In genomic region chr10:70680899-70681730, GRCh38 we compare ENCODE assay signal across 24 cellular contexts. TPM values are rescaled to one million over a fixed set of nuclear protein-coding genes. Genes with fewer than 3 reads are reported as not detected.
DNase-seq lines count a peak whose midpoint lies in the region; ATAC-seq and TF ChIP-seq lines count a peak whose summit lies in the region.
"Had no signal": no experiment of that assay in that cellular context is flagged by ENCODE, and none has a peak within 500 bp of the region (broad histone marks: within the 10 kb centered on the region; RNA-seq: fewer than 3 reads in every experiment).

No MANE protein-coding gene starts in this region.

- H2BK120ac ChIP-seq in trophoblast cell (ENCODE audit: insufficient read depth, low read length, poor library complexity) = no peak overlapping the region

- H2AK5ac ChIP-seq in trophoblast cell (ENCODE audit: low read length) = no peak overlapping the region

- H2BK12ac ChIP-seq in trophoblast cell (ENCODE audit: low read length) = no peak overlapping the region

- H3K4me3 ChIP-seq in HEK293 (ENCODE audit: low read depth, low read length) (no peak overlapping the region), epithelial cell of esophagus (ENCODE audit: low read length) (no peak overlapping the region), trophoblast cell (ENCODE audit: low read depth, low read length) (no peak overlapping the region)
- H3K4me3 ChIP-seq: BLaER1 treated with 17β-estradiol and CSF1 and Interleukin-3, amounts not matched to agents 10 nM and 100 nM; smooth muscle cell; tibial nerve had no signal

- peak; percentile 83 for DNase-seq in NCI-H69 (lab: John Stamatoyannopoulos, UW)
- DNase-seq in epithelial cell of esophagus (ENCODE audit: low read depth) = peak; percentile 17
- DNase-seq in trophoblast cell = peak; percentile 2 to 16
- no peak for DNase-seq in A172 (ENCODE audit: low spot score)
- DNase-seq: activated CD4-positive, alpha-beta T cell treated with anti-CD3 and anti-CD28 coated beads, Interleukin-2, amount 50 U/mL, for 1 hour; activated gamma-delta T cell treated with Interleukin-2 at 50 U/mL for 16 hours; activated naive CD8-positive, alpha-beta T cell treated with anti-CD3 and anti-CD28 coated beads, Interleukin-2, amount 50 U/mL, for 24 hours; activated T-cell treated with anti-CD3 and anti-CD28 coated beads, Interleukin-2, amount 50 U/mL, for 4 hours; COR-L47; GF-D8; naive thymus-derived CD4-positive, alpha-beta T cell; NCI-H1092; NCI-H187 treated with DMSO at 0.1 percent for 48 hours; NCI-H446 treated with DMSO at 0.1 percent for 48 hours; stimulated activated CD4-positive, alpha-beta T cell treated with anti-CD3 and anti-CD28 coated beads, Interleukin-2, amount 100 ng/mL, for 24 hours; T1000 had no signal

- no peak overlapping the region for H3K18ac ChIP-seq in trophoblast cell (ENCODE audit: low read length)

- no peak overlapping the region for H3K23ac ChIP-seq in trophoblast cell (ENCODE audit: low read length)

- H4K91ac ChIP-seq in trophoblast cell (ENCODE audit: low read depth, low read length) = no peak overlapping the region

- H3K4me1 ChIP-seq in HEK293 (ENCODE audit: control insufficient read depth, insufficient read depth, low read length) = no peaks in the 10 kb centered on the region
- no peaks in the 10 kb centered on the region for H3K4me1 ChIP-seq in trophoblast cell (ENCODE audit: control insufficient read depth in 1 of 2, insufficient read depth in 2 of 2, low read length in 2 of 2)

- ATAC-seq in GM18867 (IDR thresholded peaks at IDR 0.05; ENCODE audit: unreplicated experiment) (no peak), GM19023 (IDR thresholded peaks at IDR 0.05; ENCODE audit: unreplicated experiment) (no peak)
- ATAC-seq: activated naive CD8-positive, alpha-beta T cell treated with anti-CD3 and anti-CD28 coated beads, Interleukin-2, amount 50 U/mL, for 24 hours; activated T-cell treated with anti-CD3 and anti-CD28 coated beads, Interleukin-2, amount 50 U/mL, for 4 hours; left lobe of liver; naive thymus-derived CD4-positive, alpha-beta T cell; Right ventricle myocardium inferior had no signal

- no peak overlapping the region for H3K27ac ChIP-seq in HEK293 (ENCODE audit: extremely low read depth, low read depth, low read length)
- H3K27ac ChIP-seq in trophoblast cell (ENCODE audit: low read depth, low read length) = no peak overlapping the region
- H3K27ac ChIP-seq: BLaER1 treated with 17β-estradiol and CSF1 and Interleukin-3, amounts not matched to agents 10 nM and 100 nM; tibial nerve had no signal

- no peak overlapping the region for H3K4me2 ChIP-seq in trophoblast cell (ENCODE audit: low read length)
- H3K4me2 ChIP-seq: smooth muscle cell had no signal

- H3K9me3 ChIP-seq in HEK293 (ENCODE audit: control insufficient read depth, insufficient read depth, low read depth, low read length) (no peaks in the 10 kb centered on the region), trophoblast cell (ENCODE audit: insufficient read depth, low read depth, low read length) (no peaks in the 10 kb centered on the region)
- H3K9me3 ChIP-seq: BLaER1 treated with 17β-estradiol and CSF1 and Interleukin-3, amounts not matched to agents 10 nM and 100 nM; tibial nerve had no signal

- H3K79me2 ChIP-seq in trophoblast cell (ENCODE audit: control insufficient read depth, insufficient read depth, low read length, poor library complexity) = no peaks in the 10 kb centered on the region

- no peak for TF ChIP-seq CTCF in HEK293 (tag by site-specific recombination; IDR thresholded peaks at IDR 0.05)
- TF ChIP-seq CTCF in epithelial cell of esophagus (IDR thresholded peaks at IDR 0.05; ENCODE audit: insufficient read depth, low read depth, low read length, missing control alignments) = no peak

- H3K36me3 ChIP-seq in HEK293 (ENCODE audit: control insufficient read depth in 2 of 2, insufficient read depth in 1 of 2, low read length in 2 of 2) (no peaks in the 10 kb centered on the region), trophoblast cell (ENCODE audit: control insufficient read depth in 1 of 2, insufficient read depth in 2 of 2, low read length in 2 of 2) (no peaks in the 10 kb centered on the region)
- H3K36me3 ChIP-seq: BLaER1 treated with 17β-estradiol and CSF1 and Interleukin-3, amounts not matched to agents 10 nM and 100 nM; tibial nerve had no signal

- H2BK5ac ChIP-seq in trophoblast cell (ENCODE audit: low read depth, low read length, poor library complexity) = no peak overlapping the region

- H3K27me3 ChIP-seq in trophoblast cell (ENCODE audit: insufficient read depth, low read length) = no peaks in the 10 kb centered on the region
- H3K27me3 ChIP-seq: BLaER1 treated with 17β-estradiol and CSF1 and Interleukin-3, amounts not matched to agents 10 nM and 100 nM; tibial nerve had no signal

- H3K4ac ChIP-seq in trophoblast cell (ENCODE audit: low read depth, low read length) = no peak overlapping the region

- no peaks in the 10 kb centered on the region for H3K79me1 ChIP-seq in trophoblast cell (ENCODE audit: low read length)

- no peak overlapping the region for H3K14ac ChIP-seq in trophoblast cell (ENCODE audit: low read length)

- no peak overlapping the region for H4K8ac ChIP-seq in trophoblast cell (ENCODE audit: low read depth, low read length)

- H2AFZ ChIP-seq in trophoblast cell (ENCODE audit: insufficient read depth, low read length, poor library complexity) = no peak overlapping the region

- no peak overlapping the region for H3K9ac ChIP-seq in trophoblast cell (ENCODE audit: low read length)
- H3K9ac ChIP-seq: BLaER1 treated with 17β-estradiol and CSF1 and Interleukin-3, amounts not matched to agents 10 nM and 100 nM had no signal

- CTCF ChIA-PET in HEK293 (lab: Yijun Ruan, JAX) = interaction anchor here (0.7 to 1.3 kb wide), 4 partner anchors 8 to 145 kb away, joined by 3 to 4 read pairs (median 4); no protein-coding TSS in a partner anchor

- no CpG with 5 or more reads among the region's 11 CpGs for WGBS in trophoblast cell (ENCODE audit: extremely low coverage, insufficient coverage, insufficient read length)

- POLR2A ChIA-PET in HEK293 (lab: Yijun Ruan, JAX) = no interaction called here

- no peak overlapping the region for H4K12ac ChIP-seq in trophoblast cell (ENCODE audit: low read depth, low read length)

TF ChIP-seq in HEK293, 187 proteins besides CTCF, POLR2A, EP300 and RAD21:
- TF ChIP-seq ZNF174 (tag by site-specific recombination; IDR thresholded peaks at IDR 0.05) = no peak
- no peak for TF ChIP-seq TRIM28 (IDR thresholded peaks at IDR 0.05; ENCODE audit: borderline replicate concordance, low read length)
- no peak for TF ChIP-seq ZNF10 (tag by site-specific recombination; IDR thresholded peaks at IDR 0.05)
- TF ChIP-seq ZNF510 (tag by site-specific recombination; IDR thresholded peaks at IDR 0.05; ENCODE audit: insufficient replicate concordance) = no peak
- TF ChIP-seq ZIC2 (tag by site-specific recombination; IDR thresholded peaks at IDR 0.05) = peak; percentile 79
- TF ChIP-seq ZFP3 (tag by site-specific recombination; IDR thresholded peaks at IDR 0.05; ENCODE audit: low read depth) = peak; percentile 68; the same call in 1 of the 2 replicates
- TF ChIP-seq ZNF747 (tag by site-specific recombination; IDR thresholded peaks at IDR 0.05) = no peak
- TF ChIP-seq GLI4 (tag by site-specific recombination; IDR thresholded peaks at IDR 0.05) = no peak
- peak; percentile 86 for TF ChIP-seq ZFHX2 (tag by site-specific recombination; conservative IDR thresholded peaks at IDR 0.05)
- peak; percentile 87 for TF ChIP-seq EGR2 (tag by site-specific recombination; IDR thresholded peaks at IDR 0.05; ENCODE audit: low read depth)
- TF ChIP-seq ZNF335 (tag by site-specific recombination; conservative IDR thresholded peaks at IDR 0.05) = no peak

RNA-seq across cellular contexts. Expression of gene ADAMTS14, which starts 8.8 kb away (rescaled TPM):
- 0.01 TPM in 2 replicates for polyA plus RNA-seq in trophoblast cell (2013)
- 0.31 TPM in 1 of 2 replicates, not detected in the other for total RNA-seq in A172 (2014; rRNA removed; shearing (Covaris generic))
- polyA plus RNA-seq: naive thymus-derived CD4-positive, alpha-beta T cell had no signal
